In the genomic region with DNA sequence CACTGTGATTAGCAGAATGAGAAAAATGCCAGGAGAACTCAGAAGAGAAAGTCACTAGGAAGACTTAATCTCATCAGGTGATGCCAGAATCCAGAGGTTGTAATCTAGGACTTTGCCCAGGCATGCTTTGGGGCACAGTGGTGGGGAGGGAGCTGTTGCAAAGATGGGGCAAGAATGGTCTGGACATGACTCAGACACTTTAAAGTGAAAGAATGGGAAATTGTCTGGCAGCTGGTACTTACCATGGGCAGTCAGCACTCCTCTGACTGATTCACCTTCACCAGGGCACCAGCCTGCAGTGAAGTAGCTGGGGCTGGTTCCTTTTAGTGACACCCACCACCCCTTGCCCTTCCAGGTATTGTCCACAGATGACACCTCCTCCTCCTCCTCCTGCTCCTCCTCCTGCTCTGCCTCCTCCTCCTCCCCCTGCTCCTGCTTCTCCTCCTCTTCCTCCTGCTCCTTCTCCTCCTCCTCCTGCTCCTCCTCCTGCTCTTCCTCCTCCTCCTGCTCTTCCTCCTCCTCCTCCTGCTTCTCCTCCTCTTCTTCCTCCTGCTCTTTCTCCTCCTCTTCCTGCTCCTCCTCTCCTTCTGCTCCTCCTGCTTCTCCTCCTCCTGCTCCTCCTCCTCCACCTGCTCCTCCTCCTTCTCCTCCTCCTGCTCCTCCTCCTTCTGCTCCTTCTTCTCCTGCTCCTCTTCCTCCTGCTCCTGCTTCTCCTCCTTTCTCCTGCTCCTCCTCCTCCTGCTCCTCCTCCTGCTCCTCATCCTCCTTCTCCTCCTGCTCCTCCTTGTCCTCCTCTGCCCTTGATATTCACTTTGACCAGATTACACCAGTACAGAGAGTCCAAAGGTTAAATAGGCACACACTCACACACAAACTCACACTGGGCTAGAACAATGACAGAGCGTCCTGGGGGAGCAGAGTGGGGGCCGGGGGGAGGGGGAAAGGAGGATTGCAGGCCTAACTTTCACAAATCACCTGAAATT, we compare ENCODE assay signal across 1 cellular context.
A peak's percentile ranks its signal among the peaks of the same experiment; 100 is the strongest.
TF ChIP-seq lines count a peak whose summit lies in the region.

CHD9NB (minus strand) TSS at position 379 of the 983 bp plus-strand sequence. CDS start 8,739 bp downstream, outside the sequence.

TF ChIP-seq in A549, 52 proteins besides CTCF, POLR2A, EP300 and RAD21 (continued from another document):
- TF ChIP-seq MAZ (IDR thresholded peaks at IDR 0.05; ENCODE audit: borderline replicate concordance, low read depth, low read length) (no peak), POLR2AphosphoS2 (conservative IDR thresholded peaks at IDR 0.05; ENCODE audit: low read length) (no peak), PHF8 (IDR thresholded peaks at IDR 0.05; ENCODE audit: borderline replicate concordance, low read depth) (no peak), EHMT2 (IDR thresholded peaks at IDR 0.05; ENCODE audit: low read depth) (no peak), FOSL2 (IDR thresholded peaks at IDR 0.05) (no peak; the same call in 1 of the 2 replicates), FOSL2 (CRISPR knock-in tag; IDR thresholded peaks at IDR 0.05) (peak; percentile 87), HES2 (IDR thresholded peaks at IDR 0.05) (no peak), ELK1 (IDR thresholded peaks at IDR 0.05; ENCODE audit: low read depth, low read length) (no peak), CHD4 (IDR thresholded peaks at IDR 0.05; ENCODE audit: borderline replicate concordance) (no peak), CEBPB (IDR thresholded peaks at IDR 0.05) (peak; percentile 62 to 72; a peak in 3 of 4 replicates), HEYL (CRISPR knock-in tag; IDR thresholded peaks at IDR 0.05) (no peak), CHD2 (IDR thresholded peaks at IDR 0.05; ENCODE audit: low read length, partially characterized antibody) (no peak), JUNB (IDR thresholded peaks at IDR 0.05) (peak; percentile 46; the same call in 1 of the 2 replicates), MAFK (IDR thresholded peaks at IDR 0.05; ENCODE audit: partially characterized antibody) (peak; percentile 56), FOXS1 (CRISPR knock-in tag; IDR thresholded peaks at IDR 0.05) (no peak), KDM5A (IDR thresholded peaks at IDR 0.05) (no peak), RCOR1 (IDR thresholded peaks at IDR 0.05; ENCODE audit: low read depth, low read length) (no peak), ESRRA (IDR thresholded peaks at IDR 0.05; ENCODE audit: borderline replicate concordance, low read length) (peak; percentile 69; the same call in 1 of the 2 replicates), SREBF2 (IDR thresholded peaks at IDR 0.05) (no peak), NR3C1 (IDR thresholded peaks at IDR 0.05) (no peak), HOXB13 (CRISPR knock-in tag; IDR thresholded peaks at IDR 0.05; ENCODE audit: low read depth) (no peak), RARB (CRISPR knock-in tag; IDR thresholded peaks at IDR 0.05) (no peak), KDM1A (IDR thresholded peaks at IDR 0.05; ENCODE audit: low read depth) (peak; percentile 54; the same call in 1 of the 2 replicates), EHF (CRISPR knock-in tag; IDR thresholded peaks at IDR 0.05) (no peak), PBX3 (IDR thresholded peaks at IDR 0.05) (no peak), JUN (IDR thresholded peaks at IDR 0.05) (peak; percentile 67 to 73; a peak in 3 of 5 replicates), HOXA7 (CRISPR knock-in tag; IDR thresholded peaks at IDR 0.05) (no peak), HDAC2 (IDR thresholded peaks at IDR 0.05) (no peak), SMC3 (IDR thresholded peaks at IDR 0.05) (no peak), FOSB (CRISPR knock-in tag; IDR thresholded peaks at IDR 0.05) (no peak), RFX5 (IDR thresholded peaks at IDR 0.05) (no peak)
- TF ChIP-seq, protein P1, sequence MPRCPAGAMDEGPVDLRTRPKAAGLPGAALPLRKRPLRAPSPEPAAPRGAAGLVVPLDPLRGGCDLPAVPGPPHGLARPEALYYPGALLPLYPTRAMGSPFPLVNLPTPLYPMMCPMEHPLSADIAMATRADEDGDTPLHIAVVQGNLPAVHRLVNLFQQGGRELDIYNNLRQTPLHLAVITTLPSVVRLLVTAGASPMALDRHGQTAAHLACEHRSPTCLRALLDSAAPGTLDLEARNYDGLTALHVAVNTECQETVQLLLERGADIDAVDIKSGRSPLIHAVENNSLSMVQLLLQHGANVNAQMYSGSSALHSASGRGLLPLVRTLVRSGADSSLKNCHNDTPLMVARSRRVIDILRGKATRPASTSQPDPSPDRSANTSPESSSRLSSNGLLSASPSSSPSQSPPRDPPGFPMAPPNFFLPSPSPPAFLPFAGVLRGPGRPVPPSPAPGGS (IDR thresholded peaks at IDR 0.05): 0 out of 3 replicates have a peak, but pooled peaks have one; percentile 34
- TF ChIP-seq, protein P2, sequence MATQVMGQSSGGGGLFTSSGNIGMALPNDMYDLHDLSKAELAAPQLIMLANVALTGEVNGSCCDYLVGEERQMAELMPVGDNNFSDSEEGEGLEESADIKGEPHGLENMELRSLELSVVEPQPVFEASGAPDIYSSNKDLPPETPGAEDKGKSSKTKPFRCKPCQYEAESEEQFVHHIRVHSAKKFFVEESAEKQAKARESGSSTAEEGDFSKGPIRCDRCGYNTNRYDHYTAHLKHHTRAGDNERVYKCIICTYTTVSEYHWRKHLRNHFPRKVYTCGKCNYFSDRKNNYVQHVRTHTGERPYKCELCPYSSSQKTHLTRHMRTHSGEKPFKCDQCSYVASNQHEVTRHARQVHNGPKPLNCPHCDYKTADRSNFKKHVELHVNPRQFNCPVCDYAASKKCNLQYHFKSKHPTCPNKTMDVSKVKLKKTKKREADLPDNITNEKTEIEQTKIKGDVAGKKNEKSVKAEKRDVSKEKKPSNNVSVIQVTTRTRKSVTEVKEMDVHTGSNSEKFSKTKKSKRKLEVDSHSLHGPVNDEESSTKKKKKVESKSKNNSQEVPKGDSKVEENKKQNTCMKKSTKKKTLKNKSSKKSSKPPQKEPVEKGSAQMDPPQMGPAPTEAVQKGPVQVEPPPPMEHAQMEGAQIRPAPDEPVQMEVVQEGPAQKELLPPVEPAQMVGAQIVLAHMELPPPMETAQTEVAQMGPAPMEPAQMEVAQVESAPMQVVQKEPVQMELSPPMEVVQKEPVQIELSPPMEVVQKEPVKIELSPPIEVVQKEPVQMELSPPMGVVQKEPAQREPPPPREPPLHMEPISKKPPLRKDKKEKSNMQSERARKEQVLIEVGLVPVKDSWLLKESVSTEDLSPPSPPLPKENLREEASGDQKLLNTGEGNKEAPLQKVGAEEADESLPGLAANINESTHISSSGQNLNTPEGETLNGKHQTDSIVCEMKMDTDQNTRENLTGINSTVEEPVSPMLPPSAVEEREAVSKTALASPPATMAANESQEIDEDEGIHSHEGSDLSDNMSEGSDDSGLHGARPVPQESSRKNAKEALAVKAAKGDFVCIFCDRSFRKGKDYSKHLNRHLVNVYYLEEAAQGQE (IDR thresholded peaks at IDR 0.05): no peak
- TF ChIP-seq, protein P3, sequence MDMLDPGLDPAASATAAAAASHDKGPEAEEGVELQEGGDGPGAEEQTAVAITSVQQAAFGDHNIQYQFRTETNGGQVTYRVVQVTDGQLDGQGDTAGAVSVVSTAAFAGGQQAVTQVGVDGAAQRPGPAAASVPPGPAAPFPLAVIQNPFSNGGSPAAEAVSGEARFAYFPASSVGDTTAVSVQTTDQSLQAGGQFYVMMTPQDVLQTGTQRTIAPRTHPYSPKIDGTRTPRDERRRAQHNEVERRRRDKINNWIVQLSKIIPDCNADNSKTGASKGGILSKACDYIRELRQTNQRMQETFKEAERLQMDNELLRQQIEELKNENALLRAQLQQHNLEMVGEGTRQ (IDR thresholded peaks at IDR 0.05): no peak
- TF ChIP-seq, protein P4, sequence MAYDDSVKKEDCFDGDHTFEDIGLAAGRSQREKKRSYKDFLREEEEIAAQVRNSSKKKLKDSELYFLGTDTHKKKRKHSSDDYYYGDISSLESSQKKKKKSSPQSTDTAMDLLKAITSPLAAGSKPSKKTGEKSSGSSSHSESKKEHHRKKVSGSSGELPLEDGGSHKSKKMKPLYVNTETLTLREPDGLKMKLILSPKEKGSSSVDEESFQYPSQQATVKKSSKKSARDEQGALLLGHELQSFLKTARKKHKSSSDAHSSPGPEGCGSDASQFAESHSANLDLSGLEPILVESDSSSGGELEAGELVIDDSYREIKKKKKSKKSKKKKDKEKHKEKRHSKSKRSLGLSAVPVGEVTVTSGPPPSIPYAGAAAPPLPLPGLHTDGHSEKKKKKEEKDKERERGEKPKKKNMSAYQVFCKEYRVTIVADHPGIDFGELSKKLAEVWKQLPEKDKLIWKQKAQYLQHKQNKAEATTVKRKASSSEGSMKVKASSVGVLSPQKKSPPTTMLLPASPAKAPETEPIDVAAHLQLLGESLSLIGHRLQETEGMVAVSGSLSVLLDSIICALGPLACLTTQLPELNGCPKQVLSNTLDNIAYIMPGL (CRISPR knock-in tag; IDR thresholded peaks at IDR 0.05; ENCODE audit: borderline replicate concordance): no peak
